In the genomic region with DNA sequence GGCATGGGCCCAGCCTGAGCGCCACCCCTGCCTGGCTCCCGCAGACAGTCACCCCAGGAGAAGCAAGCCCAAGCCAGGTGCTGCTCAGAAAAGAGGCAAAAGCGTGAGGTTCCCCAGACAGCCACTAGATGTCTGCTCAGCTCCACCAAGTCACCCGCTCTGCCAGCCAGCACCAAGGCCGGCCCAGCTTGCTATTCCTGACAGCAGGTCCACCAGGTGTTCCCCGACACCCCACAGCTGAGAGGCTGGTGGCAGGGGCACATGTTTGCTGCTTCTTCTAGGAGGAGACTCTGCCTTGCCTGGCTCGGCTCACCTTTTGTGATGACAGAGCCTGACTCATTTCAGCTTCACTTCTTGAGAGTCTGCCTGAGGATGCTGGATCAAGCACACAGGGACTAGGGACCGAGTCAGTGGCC, we compare ENCODE assay signal across 8 cellular contexts.
DNase-seq lines count a peak whose midpoint lies in the region; ATAC-seq and TF ChIP-seq lines count a peak whose summit lies in the region.

No MANE protein-coding gene starts in this region.

- no TSS peak for BruUV-seq in Calu3 (replicated peaks; lab: Mats Ljungman, UMichigan)

- TF ChIP-seq CTCF in Calu3 (IDR thresholded peaks at IDR 0.05; ENCODE audit: unreplicated experiment) (peak; percentile 82), cardiac muscle cell (IDR thresholded peaks at IDR 0.05; ENCODE audit: low read depth, low read length) (peak; percentile 69)

- CTCF ChIA-PET in Calu3 (lab: Charles Lee): interaction anchor here (0.7 to 1.9 kb wide), 8 partner anchors 8 to 574 kb away, joined by 3 to 9 read pairs (median 4); no protein-coding TSS in a partner anchor

- no peaks in the 10 kb centered on the region for H3K9me3 Mint-ChIP-seq in Calu3 (ENCODE audit: low read depth, unreplicated experiment)
- H3K9me3 Mint-ChIP-seq in activated T-helper 17 cell treated with anti-CD3 and anti-CD28 coated beads, Interleukin-2, amount 50 U/mL, for 72 hours: no peaks in the 10 kb centered on the region

- H3K27ac Mint-ChIP-seq in Calu3 (ENCODE audit: unreplicated experiment): no peak overlapping the region
- H3K27ac Mint-ChIP-seq in activated T-helper 17 cell treated with anti-CD3 and anti-CD28 coated beads, Interleukin-2, amount 50 U/mL, for 72 hours: no peak overlapping the region

- no peak overlapping the region for H3K4me3 ChIP-seq in cardiac muscle cell

- peaks cover 10% of the 10 kb centered on the region for H3K36me3 Mint-ChIP-seq in Calu3 (ENCODE audit: insufficient read depth, unreplicated experiment)
- no peaks in the 10 kb centered on the region for H3K36me3 Mint-ChIP-seq in activated T-helper 17 cell treated with anti-CD3 and anti-CD28 coated beads, Interleukin-2, amount 50 U/mL, for 72 hours (ENCODE audit: low read depth)

- intact Hi-C loops in Calu3 (cut with micrococcal nuclease; ENCODE audit: unreplicated experiment) (no loop called here), posterior vena cava (cut with DNase I) (no loop called here)

- H3K27ac ChIP-seq in cardiac muscle cell: peak overlapping the region; percentile 21

- no peaks in the 10 kb centered on the region for H3K27me3 ChIP-seq in cardiac muscle cell

- no peaks in the 10 kb centered on the region for H3K27me3 Mint-ChIP-seq in Calu3 (ENCODE audit: unreplicated experiment)
- H3K27me3 Mint-ChIP-seq in activated T-helper 17 cell treated with anti-CD3 and anti-CD28 coated beads, Interleukin-2, amount 50 U/mL, for 72 hours: no peaks in the 10 kb centered on the region

- DNase-seq in Calu3 (peak; percentile 69), GM19240 (ENCODE audit: insufficient read length, low spot score) (peak; percentile 55), NCI-H524 (lab: John Stamatoyannopoulos, UW) (peak; percentile 67 to 94), cardiac muscle cell (ENCODE audit: low read depth in 1 of 2, low spot score in 1 of 2) (peak; percentile 64 to 81), posterior vena cava (ENCODE audit: low spot score) (peak; percentile 81), NCI-H226 (no peak)

- H3K36me3 ChIP-seq in cardiac muscle cell: peaks cover 7% of the 10 kb centered on the region

- no peak overlapping the region for H3K4me3 Mint-ChIP-seq in Calu3 (ENCODE audit: low read depth, unreplicated experiment)
- no peak overlapping the region for H3K4me3 Mint-ChIP-seq in activated T-helper 17 cell treated with anti-CD3 and anti-CD28 coated beads, Interleukin-2, amount 50 U/mL, for 72 hours

- H3K9me3 ChIP-seq in cardiac muscle cell (ENCODE audit: low read depth): no peaks in the 10 kb centered on the region

- H3K4me1 ChIP-seq in cardiac muscle cell (ENCODE audit: low read depth): peaks cover 23% of the 10 kb centered on the region

- peak; percentile 90 for ATAC-seq in HG03432 (IDR thresholded peaks at IDR 0.05; ENCODE audit: unreplicated experiment)
- peak; percentile 45 for ATAC-seq in activated T-helper 17 cell treated with anti-CD3 and anti-CD28 coated beads, Interleukin-2, amount 50 U/mL, for 72 hours (replicated peaks)

- peaks cover 16% of the 10 kb centered on the region for H3K4me1 Mint-ChIP-seq in Calu3 (ENCODE audit: low read depth, unreplicated experiment)
- H3K4me1 Mint-ChIP-seq in activated T-helper 17 cell treated with anti-CD3 and anti-CD28 coated beads, Interleukin-2, amount 50 U/mL, for 72 hours: no peaks in the 10 kb centered on the region
